Comparison of ENCODE assay signal across 21 cellular contexts in the genomic region with DNA sequence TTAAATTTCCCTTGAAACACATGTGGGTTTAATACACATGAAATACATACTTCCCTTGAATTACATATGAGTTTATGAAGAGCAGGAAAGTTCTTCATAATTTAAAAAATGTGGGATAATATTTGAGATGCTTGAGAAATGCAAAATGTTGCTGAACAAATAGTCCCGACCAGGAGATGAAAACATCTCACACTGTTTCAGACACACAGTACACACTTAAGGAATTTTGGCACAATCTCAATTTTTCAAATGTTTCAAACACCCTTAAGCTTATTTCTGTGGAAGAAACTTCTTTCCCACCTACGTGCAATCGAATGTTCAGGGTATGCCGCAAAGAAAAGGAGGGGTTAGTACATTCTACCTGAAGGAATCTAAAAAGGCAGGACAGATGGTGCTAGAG. TPM values are rescaled to one million over a fixed set of nuclear protein-coding genes. Genes with fewer than 3 reads are reported as not detected.
DNase-seq lines count a peak whose midpoint lies in the region; ATAC-seq, FAIRE-seq and TF ChIP-seq lines count a peak whose summit lies in the region.
"Had no signal": no experiment of that assay in that cellular context is flagged by ENCODE, and none has a peak within 500 bp of the region (broad histone marks: within the 10 kb centered on the region; RNA-seq: fewer than 3 reads in every experiment).

No MANE protein-coding gene starts in this region.

- H3K4me1 ChIP-seq in GM23248 (ENCODE audit: insufficient read depth): peaks cover 8% of the 10 kb centered on the region; the same call in 1 of the 2 replicates
- no peaks in the 10 kb centered on the region for H3K4me1 ChIP-seq in mesendoderm (ENCODE audit: control insufficient read depth, low read depth, low read length)
- no peaks in the 10 kb centered on the region for H3K4me1 ChIP-seq in body of pancreas
- H3K4me1 ChIP-seq: BE2C had no signal

- in situ Hi-C loops in GM23248 (cut with MboI): no loop called here

- no peak overlapping the region for H2AK5ac ChIP-seq in mesendoderm (ENCODE audit: low read length)

- no peak overlapping the region for H2BK5ac ChIP-seq in mesendoderm (ENCODE audit: low read length)

- H3F3A ChIP-seq in GM23248 (ENCODE audit: insufficient read depth): no peaks in the 10 kb centered on the region

- no peak overlapping the region for H3K18ac ChIP-seq in mesendoderm (ENCODE audit: low read length)

- H3K23ac ChIP-seq in mesendoderm (ENCODE audit: low read length): no peak overlapping the region

- DNase-seq in GM23248 (peak; percentile 26), choroid plexus epithelial cell (ENCODE audit: low read depth) (peak; percentile 45), mesendoderm (no peak), urothelium cell line (ENCODE audit: low spot score) (no peak), body of pancreas (no peak), iPS-NIHi11 (ENCODE audit: low spot score) (no peak)
- DNase-seq: BE2C; CD8-positive, alpha-beta memory T cell; GOT3; HCEC 1CT; Karpas-422; NCI-H1092; NCI-H1417 treated with DMSO at 0.1 percent for 48 hours; NCI-H1694 treated with DMSO at 0.1 percent for 48 hours; NCI-H2081; NCI-H2227 treated with DMSO at 0.1 percent for 48 hours; NCI-H526 treated with DMSO at 0.1 percent for 48 hours; PC-9; RPMI8226; SHP77 had no signal

- no peak for ATAC-seq in body of pancreas
- no peak for ATAC-seq in HG02884 (IDR thresholded peaks at IDR 0.05; ENCODE audit: unreplicated experiment)

- no peaks in the 10 kb centered on the region for H4K20me1 ChIP-seq in GM23248 (ENCODE audit: insufficient read depth)

- no peaks in the 10 kb centered on the region for H3K79me1 ChIP-seq in mesendoderm (ENCODE audit: low read length)

- H3K27me3 ChIP-seq in GM23248 (replicated peaks; ENCODE audit: insufficient read depth) (no peaks in the 10 kb centered on the region), mesendoderm (ENCODE audit: insufficient read depth, low read length, poor library complexity) (no peaks in the 10 kb centered on the region), body of pancreas (no peaks in the 10 kb centered on the region)
- H3K27me3 ChIP-seq: BE2C had no signal

- TF ChIP-seq CTCF in choroid plexus epithelial cell (conservative IDR thresholded peaks at IDR 0.05; ENCODE audit: low read depth, low read length) (no peak), body of pancreas (IDR thresholded peaks at IDR 0.05) (no peak)

- no peak overlapping the region for H3K9ac ChIP-seq in GM23248
- no peak overlapping the region for H3K9ac ChIP-seq in mesendoderm (ENCODE audit: low read length)

- WGBS in GM23248 (ENCODE audit: low coverage in 1 of 2, low lambda C conversion rate in 2 of 2, missing lambda C conversion rate in 2 of 2), 2 experiments: 10 to 11% methylated on average over 4 of the region's 4 CpGs
- no CpG with 5 or more reads among the region's 4 CpGs for WGBS in mesendoderm (ENCODE audit: extremely low coverage, insufficient coverage, low lambda C conversion rate)
- WGBS in body of pancreas, 2 donors: 69 to 72% methylated on average over 4 of the region's 4 CpGs

- no peaks in the 10 kb centered on the region for H3K36me3 ChIP-seq in GM23248 (ENCODE audit: low read depth)
- no peaks in the 10 kb centered on the region for H3K36me3 ChIP-seq in mesendoderm (ENCODE audit: control insufficient read depth, insufficient read depth, low read length)
- H3K36me3 ChIP-seq in body of pancreas (replicated peaks in 1 of 2; ENCODE audit: insufficient read depth in 1 of 2, low read depth in 2 of 2): no peaks in the 10 kb centered on the region
- H3K36me3 ChIP-seq: BE2C had no signal

- FAIRE-seq in urothelium cell line (lab: Jason Lieb, UNC): no peak

- 0 out of 2 replicates have a peak overlapping the region, but pooled peaks have one; percentile 13 for H2AFZ ChIP-seq in GM23248
- H2AFZ ChIP-seq: PC-9 had no signal

- intact Hi-C loops in body of pancreas (cut with DNase I): no loop called here

- H3K4me2 ChIP-seq in GM23248 (ENCODE audit: unreplicated experiment) (no peak overlapping the region), mesendoderm (ENCODE audit: low read length) (no peak overlapping the region)
- H3K4me2 ChIP-seq: PC-9 had no signal

- H3K27ac ChIP-seq in GM23248 (no peak overlapping the region), mesendoderm (ENCODE audit: low read depth, low read length) (no peak overlapping the region), body of pancreas (no peak overlapping the region)
- H3K27ac ChIP-seq: PC-9 had no signal

- no peak overlapping the region for H2BK120ac ChIP-seq in mesendoderm (ENCODE audit: low read depth, low read length)

- H3K4me3 ChIP-seq in GM23248 (no peak overlapping the region), choroid plexus epithelial cell (ENCODE audit: low read depth, low read length) (no peak overlapping the region), mesendoderm (ENCODE audit: low read length) (no peak overlapping the region), body of pancreas (no peak overlapping the region)
- H3K4me3 ChIP-seq: PC-9 had no signal

- H3K4ac ChIP-seq in mesendoderm (ENCODE audit: low read depth, low read length): no peak overlapping the region

- peak overlapping the region; percentile 25 for H3K56ac ChIP-seq in mesendoderm (ENCODE audit: low read length)

- H3K9me3 ChIP-seq in GM23248 (ENCODE audit: low read depth) (no peaks in the 10 kb centered on the region), body of pancreas (no peaks in the 10 kb centered on the region)
- H3K9me3 ChIP-seq: BE2C had no signal

- TF ChIP-seq POLR2A in body of pancreas (IDR thresholded peaks at IDR 0.05): no peak

- no peak overlapping the region for H4K8ac ChIP-seq in mesendoderm (ENCODE audit: low read depth, low read length)

- H3K79me2 ChIP-seq in GM23248 (ENCODE audit: insufficient read depth) (no peaks in the 10 kb centered on the region), mesendoderm (ENCODE audit: control insufficient read depth, insufficient read depth, low read length) (no peaks in the 10 kb centered on the region)

- H3K9me2 ChIP-seq in GM23248 (ENCODE audit: insufficient read depth): no peaks in the 10 kb centered on the region

- no peak overlapping the region for H2BK15ac ChIP-seq in mesendoderm (replicated peaks; ENCODE audit: low read depth)

- H4K5ac ChIP-seq in mesendoderm (ENCODE audit: low read length): no peak overlapping the region

RNA-seq across cellular contexts. Expression of a gene that starts 38.6 kb away (rescaled TPM):
- 114 and 138 TPM in 2 replicates for total RNA-seq in GM23248 (2014; rRNA removed; shearing (Covaris generic))
- 109 and 114 TPM in 2 replicates for polyA plus RNA-seq in GM23248 (2016; fragmentation: Nextera tagmentation; extraction: Ambion mirVana)
- 307 TPM for polyA plus RNA-seq in mesendoderm (2013, experiment 1 of 2)
- 307 TPM for polyA plus RNA-seq in mesendoderm (2013, experiment 2 of 2)
- 10 to 100 TPM; 22.6 to 40.2 TPM for total RNA-seq in body of pancreas

Comparison
In these comparisons a context has a peak if more than half of its experiments do, and no peak if none do; other contexts are left out.
1. DNase-seq: peak in GM23248 (single experiment) and choroid plexus epithelial cell (single experiment); none in mesendoderm (single experiment), urothelium cell line (single experiment), body of pancreas (0 of 4) and iPS-NIHi11 (single experiment).